ENCODE assay signal across 8 cellular contexts in genomic region chr4:118849867-118850812, GRCh38. TPM values are rescaled to one million over a fixed set of nuclear protein-coding genes. Genes with fewer than 3 reads are reported as not detected.
DNase-seq lines count a peak whose midpoint lies in the region; TF ChIP-seq lines count a peak whose summit lies in the region.

No MANE protein-coding gene starts in this region.

- peak overlapping the region; percentile 84 for H3K27ac Mint-ChIP-seq in activated naive CD4-positive, alpha-beta T cell treated with anti-CD3 and anti-CD28 coated beads for 36 hours

- CTCF ChIA-PET in activated naive CD4-positive, alpha-beta T cell treated with anti-CD3 and anti-CD28 coated beads for 36 hours (lab: Charles Lee): interaction anchor here (1.3 to 3.4 kb wide), 3 partner anchors 11 to 39 kb away, joined by 5 to 8 read pairs (median 6); partner anchors contain the start of gene SYNPO2

- H3K9me3 ChIP-seq in iPS-18c (ENCODE audit: control insufficient read depth, insufficient read depth, low read length): no peaks in the 10 kb centered on the region

- no peaks in the 10 kb centered on the region for H3K27me3 Mint-ChIP-seq in activated naive CD4-positive, alpha-beta T cell treated with anti-CD3 and anti-CD28 coated beads for 36 hours (ENCODE audit: low read depth)

- no peak for TF ChIP-seq CTCF in HFF-Myc (IDR thresholded peaks at IDR 0.05; ENCODE audit: low read depth, low read length, missing control alignments)

- no peaks in the 10 kb centered on the region for H3K9me3 Mint-ChIP-seq in activated naive CD4-positive, alpha-beta T cell treated with anti-CD3 and anti-CD28 coated beads for 36 hours

- H3K4me3 ChIP-seq in HFF-Myc (replicated peaks; ENCODE audit: low read depth, low read length): peak overlapping the region; percentile 11; the same call in 1 of the 2 replicates
- H3K4me3 ChIP-seq in iPS-18c (ENCODE audit: insufficient read depth, low read depth, low read length): peak overlapping the region; percentile 28; the same call in 1 of the 2 replicates

- intact Hi-C loops in activated naive CD4-positive, alpha-beta T cell treated with anti-CD3 and anti-CD28 coated beads for 36 hours (cut with micrococcal nuclease): loop anchor here (1.0 to 2.0 kb wide), 3 partner anchors 14 to 571 kb away; partner anchors contain the start of genes METTL14 and SEC24D

- DNase-seq in NCI-H2196 (lab: John Stamatoyannopoulos, UW; ENCODE audit: unreplicated experiment) (peak; percentile 2), NCI-H2196 treated with DMSO at 0.1 percent for 48 hours (lab: John Stamatoyannopoulos, UW; ENCODE audit: unreplicated experiment) (no peak), HFF-Myc (ENCODE audit: extremely low read depth, low read depth) (no peak), NCI-H2029 treated with DMSO at 0.1 percent for 48 hours (lab: John Stamatoyannopoulos, UW) (peak; percentile 21), COLO829 (ENCODE audit: low spot score) (no peak)
- DNase-seq in activated naive CD4-positive, alpha-beta T cell treated with anti-CD3 and anti-CD28 coated beads for 36 hours: peak; percentile 50
- peak; percentile 7 for DNase-seq in stimulated activated naive CD4-positive, alpha-beta T cell treated with Interleukin-2 at 50 U/mL for 16 hours (lab: John Stamatoyannopoulos, UW)

- H3K4me1 Mint-ChIP-seq in activated naive CD4-positive, alpha-beta T cell treated with anti-CD3 and anti-CD28 coated beads for 36 hours (ENCODE audit: low read depth): peaks cover 18% of the 10 kb centered on the region

- peaks cover 2% of the 10 kb centered on the region for H3K36me3 Mint-ChIP-seq in activated naive CD4-positive, alpha-beta T cell treated with anti-CD3 and anti-CD28 coated beads for 36 hours (ENCODE audit: low read depth)

- H3K4me3 Mint-ChIP-seq in activated naive CD4-positive, alpha-beta T cell treated with anti-CD3 and anti-CD28 coated beads for 36 hours: peak overlapping the region; percentile 87

RNA-seq across cellular contexts. Expression of gene SEC24D, which starts 14.2 kb away (rescaled TPM):
- total RNA-seq in activated naive CD4-positive, alpha-beta T cell treated with anti-CD3 and anti-CD28 coated beads for 36 hours: 10 to 100 TPM; 28.4 to 29.7 TPM

RNA-seq across cellular contexts. Expression of gene SYNPO2, which starts 38.5 kb away (rescaled TPM):
- under 1 TPM in 1 of 2 experiments, not detected in 1; 0.14 TPM for total RNA-seq in activated naive CD4-positive, alpha-beta T cell treated with anti-CD3 and anti-CD28 coated beads for 36 hours

Comparison
In these comparisons a context has a peak if more than half of its experiments do, and no peak if none do; other contexts are left out.
1. DNase-seq: peak in NCI-H2196 (single experiment), NCI-H2029 treated with DMSO at 0.1 percent for 48 hours (single experiment), activated naive CD4-positive, alpha-beta T cell treated with anti-CD3 and anti-CD28 coated beads for 36 hours (single experiment) and stimulated activated naive CD4-positive, alpha-beta T cell treated with Interleukin-2 at 50 U/mL for 16 hours (single experiment); none in NCI-H2196 treated with DMSO at 0.1 percent for 48 hours (single experiment), HFF-Myc (single experiment) and COLO829 (single experiment).